In the genomic region with DNA sequence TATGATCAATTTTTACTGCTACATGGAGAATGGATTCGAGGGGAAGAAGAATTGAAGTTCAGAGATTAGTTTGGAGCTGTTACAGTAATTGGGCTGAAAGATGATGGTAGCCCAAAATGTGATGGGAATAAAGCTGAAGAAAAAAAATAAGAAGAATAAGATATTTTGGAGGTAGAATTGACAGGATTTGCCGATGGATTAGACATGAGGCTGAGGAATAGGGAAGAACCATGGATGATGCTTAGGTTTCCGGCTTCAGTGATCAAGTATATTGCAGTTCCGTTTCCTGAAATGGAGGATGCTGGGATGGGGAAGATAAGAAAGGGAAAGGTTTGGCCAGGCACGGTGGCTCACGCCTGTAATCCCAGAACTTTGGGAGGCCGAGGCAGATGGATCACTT, we compare ENCODE assay signal across 29 cellular contexts.
"Had no signal": no experiment of that assay in that cellular context is flagged by ENCODE, and none has a peak within 500 bp of the region (broad histone marks: within the 10 kb centered on the region; RNA-seq: fewer than 3 reads in every experiment).

No MANE protein-coding gene starts in this region.

- H2AFZ ChIP-seq: hepatocyte had no signal

- H3K4me3 Mint-ChIP-seq: dendritic cell treated with granulocyte-macrophage colony-stimulating factor and Interleukin-4, amounts not matched to agents 40 ng/mL and 50 ng/mL, for 4 days; endodermal cell had no signal

- FAIRE-seq: colon, endometrium, endothelial cell of umbilical vein, frontal cortex had no signal

- H3K9me3 ChIP-seq: colonic mucosa, esophagus muscularis mucosa, esophagus squamous epithelium, gastrocnemius medialis, gastroesophageal sphincter, heart left ventricle, heart right ventricle had no signal

- H3K9me3 Mint-ChIP-seq: dendritic cell treated with granulocyte-macrophage colony-stimulating factor and Interleukin-4, amounts not matched to agents 40 ng/mL and 50 ng/mL, for 4 days had no signal

- H3K4me3 ChIP-seq: colonic mucosa, coronary artery, dorsolateral prefrontal cortex, esophagus muscularis mucosa, esophagus squamous epithelium, gastrocnemius medialis, gastroesophageal sphincter, heart left ventricle, heart right ventricle, hepatocyte had no signal

- H3K27ac Mint-ChIP-seq: dendritic cell treated with granulocyte-macrophage colony-stimulating factor and Interleukin-4, amounts not matched to agents 40 ng/mL and 50 ng/mL, for 4 days; endodermal cell had no signal

- ATAC-seq: esophagus mucosa, foreskin keratinocyte, gastrocnemius medialis, gastroesophageal sphincter, heart left ventricle, heart right ventricle had no signal

- H3K27ac ChIP-seq: colonic mucosa, coronary artery, dorsolateral prefrontal cortex, epithelial cell of prostate, esophagus muscularis mucosa, esophagus squamous epithelium, foreskin keratinocyte, gastrocnemius medialis, gastroesophageal sphincter, hepatocyte had no signal

- DNase-seq: colonic mucosa; cortex of kidney; dermis blood vessel endothelial cell; dorsolateral prefrontal cortex; effector CD4-positive, alpha-beta T cell; effector CD8-positive, alpha-beta T cell; effector memory CD4-positive, alpha-beta T cell; endodermal cell; erythroblast; esophagus squamous epithelium; foreskin fibroblast; foreskin keratinocyte; foreskin melanocyte; gastrocnemius medialis; glutamatergic neuron; head of caudate nucleus; heart left ventricle; heart right ventricle had no signal

- H3K4me1 ChIP-seq: gastrocnemius medialis had no signal

- H3K36me3 ChIP-seq: colonic mucosa, esophagus muscularis mucosa, esophagus squamous epithelium, gastrocnemius medialis, gastroesophageal sphincter, heart left ventricle, heart right ventricle had no signal

- H3K4me2 ChIP-seq: hepatocyte had no signal

- H3K79me2 ChIP-seq: hepatocyte had no signal

- H3K27me3 ChIP-seq: colonic mucosa, esophagus muscularis mucosa, esophagus squamous epithelium, foreskin keratinocyte, gastrocnemius medialis, gastroesophageal sphincter, heart left ventricle, heart right ventricle, hepatocyte had no signal

- H3K27me3 Mint-ChIP-seq: dendritic cell treated with granulocyte-macrophage colony-stimulating factor and Interleukin-4, amounts not matched to agents 40 ng/mL and 50 ng/mL, for 4 days had no signal
